27 cellular contexts compared by ENCODE assay signal in genomic region chr7:149696313-149696712, GRCh38.
"Had no signal": no experiment of that assay in that cellular context is flagged by ENCODE, and none has a peak within 500 bp of the region (broad histone marks: within the 10 kb centered on the region; RNA-seq: fewer than 3 reads in every experiment).

No MANE protein-coding gene starts in this region.

- H3K36me3 ChIP-seq: stomach, suprapubic skin, thoracic aorta, thyroid gland, tibial artery, tibial nerve, transverse colon, upper lobe of left lung, upper lobe of right lung, uterus, vagina had no signal

- H3K4me1 ChIP-seq: testis, upper lobe of right lung had no signal

- DNase-seq: stimulated activated CD4-positive, alpha-beta T cell treated with anti-CD3 and anti-CD28 coated beads, Interleukin-2, amount 100 ng/mL, for 48 hours; stimulated activated CD4-positive, alpha-beta T cell treated with anti-CD3 and anti-CD28 coated beads, Interleukin-4, amount 100 ng/mL, for 1 hour; stimulated activated CD4-positive, alpha-beta T cell treated with anti-CD3 and anti-CD28 coated beads, Interleukin-4, amount 100 ng/mL, for 24 hours; stimulated activated CD4-positive, alpha-beta T cell treated with anti-CD3 and anti-CD28 coated beads, Interleukin-4, amount 100 ng/mL, for 4 hours; stimulated activated CD8-positive, alpha-beta memory T cell treated with anti-CD3 and anti-CD28 coated beads, Interleukin-4, amount 100 ng/mL, for 48 hours; stimulated activated naive B cell treated with anti-CD40 and anti-IgM and Interleukin-4, amounts not matched to agents 10 μg/mL and 1 μg/mL and 100 μg/mL, for 72 hours; stimulated activated naive CD4-positive, alpha-beta T cell; stimulated activated naive CD4-positive, alpha-beta T cell treated with Interleukin-2 at 50 U/mL for 16 hours; stimulated activated naive CD8-positive, alpha-beta T cell treated with anti-CD3 and anti-CD28 coated beads, Interleukin-15, amount 100 ng/mL, for 72 hours; stimulated activated naive CD8-positive, alpha-beta T cell treated with anti-CD3 and anti-CD28 coated beads, Interleukin-15, Interleukin-2, amounts not matched to agents 100 U/mL and 50 U/mL, for 24 hours; stomach; substantia nigra; testis; thyroid gland; tibial artery; transverse colon; trophoblast cell; upper lobe of left lung; upper lobe of right lung; uterus had no signal

- H3K4me3 ChIP-seq: stomach, suprapubic skin, testis, thoracic aorta, thyroid gland, tibial artery, tibial nerve, transverse colon, upper lobe of left lung, upper lobe of right lung, uterus, vagina had no signal

- H3K27ac ChIP-seq: stomach, suprapubic skin, testis, thoracic aorta, thyroid gland, tibial artery, tibial nerve, transverse colon, upper lobe of left lung, upper lobe of right lung, uterus, vagina had no signal

- ATAC-seq: stimulated activated effector memory CD8-positive, alpha-beta T cell treated with anti-CD3 and anti-CD28 coated beads, Interleukin-12 subunit alpha, Interleukin-12 subunit beta, amount 100 ng/mL, for 72 hours; stimulated activated memory B cell treated with anti-CD40 and anti-IgM and Interleukin-4, amounts not matched to agents 10 μg/mL and 1 μg/mL and 100 μg/mL, for 72 hours; stimulated activated naive B cell treated with anti-CD40 and anti-IgM and Interleukin-4, amounts not matched to agents 10 μg/mL and 1 μg/mL and 100 μg/mL, for 72 hours; stimulated activated naive CD8-positive, alpha-beta T cell treated with anti-CD3 and anti-CD28 coated beads, Interleukin-15, amount 100 ng/mL, for 72 hours; stimulated activated naive CD8-positive, alpha-beta T cell treated with anti-CD3 and anti-CD28 coated beads, Interleukin-15, Interleukin-2, amounts not matched to agents 100 U/mL and 50 U/mL, for 24 hours; upper lobe of right lung had no signal

- H3K27me3 ChIP-seq: testis had no signal

- H3K9me3 ChIP-seq: suprapubic skin, testis, thyroid gland, upper lobe of right lung, uterus, vagina had no signal

- FAIRE-seq: urothelium cell line had no signal
